8 cellular contexts compared by ENCODE assay signal in the genomic region with DNA sequence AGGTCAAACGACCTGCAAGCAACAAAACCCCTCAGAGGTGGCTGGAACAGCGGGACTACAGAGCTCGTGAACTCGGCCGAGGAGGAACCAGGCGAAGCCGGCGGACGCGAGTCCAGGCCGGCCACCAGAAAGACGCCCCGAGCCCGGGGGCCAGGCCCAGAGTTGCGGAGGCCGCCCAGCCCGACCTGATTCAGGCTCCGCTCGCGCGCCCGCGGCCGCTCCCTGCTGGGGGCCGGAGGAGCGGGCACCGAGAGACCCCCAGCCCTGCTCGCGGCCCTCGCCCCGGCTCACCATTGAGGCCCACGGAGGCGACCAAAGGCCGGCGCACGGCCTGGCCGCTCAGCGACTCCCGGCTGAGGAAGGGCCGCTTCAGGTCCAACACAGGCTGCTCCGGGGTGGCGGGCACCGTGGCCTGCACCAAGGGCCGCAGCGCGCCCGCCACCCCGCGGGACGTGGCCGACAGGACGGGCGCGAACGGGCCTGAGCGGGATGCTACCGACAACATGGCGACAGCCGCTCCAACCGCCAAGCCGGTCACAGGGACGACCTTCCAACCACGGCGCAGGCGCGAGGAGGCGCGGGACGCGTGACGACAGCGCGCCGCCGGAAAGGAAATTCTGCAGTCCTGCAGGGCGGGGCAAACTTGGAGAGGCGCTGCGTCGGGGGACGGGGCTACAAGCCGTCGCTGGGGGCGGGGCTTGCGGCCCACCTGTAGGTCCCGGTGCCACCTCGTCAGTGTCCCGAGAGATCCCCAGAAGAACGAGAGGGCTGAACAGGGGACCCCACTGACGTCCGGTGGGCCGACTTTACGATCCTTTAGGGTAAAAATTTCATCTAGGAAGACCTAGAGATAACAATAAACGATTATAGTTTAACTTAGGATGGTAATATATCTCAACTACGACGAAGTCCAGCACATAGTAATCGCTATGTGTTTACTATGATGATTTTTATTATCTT. TPM values are rescaled to one million over a fixed set of nuclear protein-coding genes. Genes with fewer than 3 reads are reported as not detected.
DNase-seq lines count a peak whose midpoint lies in the region; ATAC-seq and TF ChIP-seq lines count a peak whose summit lies in the region.

A gene (minus strand): TSS at position 538 of the 960 bp plus-strand sequence. CDS start 33 bp downstream, at position 505.

- no peaks in the 10 kb centered on the region for H3K27me3 ChIP-seq in left ventricle myocardium inferior (ENCODE audit: low read depth)
- no peaks in the 10 kb centered on the region for H3K27me3 ChIP-seq in upper lobe of right lung

- H3K36me3 Mint-ChIP-seq in T-helper 17 cell (ENCODE audit: low read depth) (peaks cover 4% of the 10 kb centered on the region), progenitor cell of endocrine pancreas (ENCODE audit: insufficient read depth) (peaks cover 17% of the 10 kb centered on the region)

- intact Hi-C loops in left ventricle myocardium inferior (cut with micrococcal nuclease) = no loop called here
- intact Hi-C loops in upper lobe of right lung (cut with DNase I) = no loop called here

- DNase-seq in NCI-H187 (lab: John Stamatoyannopoulos, UW) (peak; percentile 93 to 97), T-helper 17 cell (peak; percentile 90 to 94 (median 92)), amygdala (lab: John Stamatoyannopoulos, UW) (peak; percentile 24 to 98 (median 88)), left ventricle myocardium inferior (peak; percentile 95), progenitor cell of endocrine pancreas (ENCODE audit: low spot score, unreplicated experiment) (peak; percentile 97), upper lobe of right lung (peak; percentile 98)

- peak within 1 kb of the TSS; percentile 98 for H3K4me3 ChIP-seq in left ventricle myocardium inferior
- H3K4me3 ChIP-seq in upper lobe of right lung = peak within 1 kb of the TSS; percentile 76

- H3K27me3 Mint-ChIP-seq in T-helper 17 cell = peaks cover 15% of the 10 kb centered on the region
- peaks cover 10% of the 10 kb centered on the region for H3K27me3 Mint-ChIP-seq in progenitor cell of endocrine pancreas

- H3K4me3 Mint-ChIP-seq in T-helper 17 cell (peak within 1 kb of the TSS; percentile 91), progenitor cell of endocrine pancreas (ENCODE audit: low read depth) (peak within 1 kb of the TSS; percentile 95)

- H3K9me3 ChIP-seq in T-helper 17 cell (ENCODE audit: control insufficient read depth, low read length, poor library complexity, severe bottlenecking) (no peaks in the 10 kb centered on the region), left ventricle myocardium inferior (replicated peaks) (no peaks in the 10 kb centered on the region), upper lobe of right lung (no peaks in the 10 kb centered on the region)

- H3K36me3 ChIP-seq in left ventricle myocardium inferior = no peaks in the 10 kb centered on the region
- no peaks in the 10 kb centered on the region for H3K36me3 ChIP-seq in upper lobe of right lung

- peaks cover 44% of the 10 kb centered on the region for H3K4me1 ChIP-seq in left ventricle myocardium inferior
- peaks cover 20% of the 10 kb centered on the region for H3K4me1 ChIP-seq in upper lobe of right lung

- peak within 1 kb of the TSS; percentile 91 for H3K27ac Mint-ChIP-seq in T-helper 17 cell
- H3K27ac Mint-ChIP-seq in progenitor cell of endocrine pancreas = peak within 1 kb of the TSS; percentile 99

- peak; percentile 96 for ATAC-seq in GM18502 (IDR thresholded peaks at IDR 0.05; ENCODE audit: poor library complexity, unreplicated experiment)
- peak; percentile 91 for ATAC-seq in HG02943 (IDR thresholded peaks at IDR 0.05; ENCODE audit: low read depth, unreplicated experiment)
- ATAC-seq in T-helper 17 cell = peak; percentile 97
- peak; percentile 99 for ATAC-seq in upper lobe of right lung

- peaks cover 31% of the 10 kb centered on the region for H3K4me1 Mint-ChIP-seq in T-helper 17 cell
- peaks cover 29% of the 10 kb centered on the region for H3K4me1 Mint-ChIP-seq in progenitor cell of endocrine pancreas (ENCODE audit: low read depth)

- H3K9me3 Mint-ChIP-seq in progenitor cell of endocrine pancreas (ENCODE audit: low read depth) = peaks cover 4% of the 10 kb centered on the region

- TF ChIP-seq CTCF in left ventricle myocardium inferior (IDR thresholded peaks at IDR 0.05; ENCODE audit: borderline replicate concordance) (no peak), progenitor cell of endocrine pancreas (IDR thresholded peaks at IDR 0.05; ENCODE audit: unreplicated experiment) (no peak), upper lobe of right lung (IDR thresholded peaks at IDR 0.05) (no peak)

- peak within 1 kb of the TSS; percentile 98 for H3K27ac ChIP-seq in left ventricle myocardium inferior (replicated peaks)
- peak within 1 kb of the TSS; percentile 93 for H3K27ac ChIP-seq in upper lobe of right lung

RNA-seq across cellular contexts. Expression of the gene that starts here (rescaled TPM):
- total RNA-seq in T-helper 17 cell (10 to 100 TPM; 22.7 to 25.6 TPM), left ventricle myocardium inferior (161 TPM), progenitor cell of endocrine pancreas (28.7 and 29.4 TPM in 2 replicates), upper lobe of right lung (21.7 TPM)

Comparison
In these comparisons a context has a peak if more than half of its experiments do, and no peak if none do; other contexts are left out.
1. Peak in every context shown above with its lines: DNase-seq, ATAC-seq, H3K4me3 ChIP-seq and H3K27ac ChIP-seq.